Comparison of ENCODE assay signal across 8 cellular contexts in genomic region chr18:23689031-23689615, GRCh38. TPM values are rescaled to one million over a fixed set of nuclear protein-coding genes. Genes with fewer than 3 reads are reported as not detected.
A peak's percentile ranks its signal among the peaks of the same experiment; 100 is the strongest.
DNase-seq lines count a peak whose midpoint lies in the region; ATAC-seq, FAIRE-seq and TF ChIP-seq lines count a peak whose summit lies in the region.

A gene with protein sequence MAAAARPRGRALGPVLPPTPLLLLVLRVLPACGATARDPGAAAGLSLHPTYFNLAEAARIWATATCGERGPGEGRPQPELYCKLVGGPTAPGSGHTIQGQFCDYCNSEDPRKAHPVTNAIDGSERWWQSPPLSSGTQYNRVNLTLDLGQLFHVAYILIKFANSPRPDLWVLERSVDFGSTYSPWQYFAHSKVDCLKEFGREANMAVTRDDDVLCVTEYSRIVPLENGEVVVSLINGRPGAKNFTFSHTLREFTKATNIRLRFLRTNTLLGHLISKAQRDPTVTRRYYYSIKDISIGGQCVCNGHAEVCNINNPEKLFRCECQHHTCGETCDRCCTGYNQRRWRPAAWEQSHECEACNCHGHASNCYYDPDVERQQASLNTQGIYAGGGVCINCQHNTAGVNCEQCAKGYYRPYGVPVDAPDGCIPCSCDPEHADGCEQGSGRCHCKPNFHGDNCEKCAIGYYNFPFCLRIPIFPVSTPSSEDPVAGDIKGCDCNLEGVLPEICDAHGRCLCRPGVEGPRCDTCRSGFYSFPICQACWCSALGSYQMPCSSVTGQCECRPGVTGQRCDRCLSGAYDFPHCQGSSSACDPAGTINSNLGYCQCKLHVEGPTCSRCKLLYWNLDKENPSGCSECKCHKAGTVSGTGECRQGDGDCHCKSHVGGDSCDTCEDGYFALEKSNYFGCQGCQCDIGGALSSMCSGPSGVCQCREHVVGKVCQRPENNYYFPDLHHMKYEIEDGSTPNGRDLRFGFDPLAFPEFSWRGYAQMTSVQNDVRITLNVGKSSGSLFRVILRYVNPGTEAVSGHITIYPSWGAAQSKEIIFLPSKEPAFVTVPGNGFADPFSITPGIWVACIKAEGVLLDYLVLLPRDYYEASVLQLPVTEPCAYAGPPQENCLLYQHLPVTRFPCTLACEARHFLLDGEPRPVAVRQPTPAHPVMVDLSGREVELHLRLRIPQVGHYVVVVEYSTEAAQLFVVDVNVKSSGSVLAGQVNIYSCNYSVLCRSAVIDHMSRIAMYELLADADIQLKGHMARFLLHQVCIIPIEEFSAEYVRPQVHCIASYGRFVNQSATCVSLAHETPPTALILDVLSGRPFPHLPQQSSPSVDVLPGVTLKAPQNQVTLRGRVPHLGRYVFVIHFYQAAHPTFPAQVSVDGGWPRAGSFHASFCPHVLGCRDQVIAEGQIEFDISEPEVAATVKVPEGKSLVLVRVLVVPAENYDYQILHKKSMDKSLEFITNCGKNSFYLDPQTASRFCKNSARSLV (N-terminal part only) (plus strand): TSS chr18:23689453. CDS start chr18:23689684, 231 bp downstream.

- 0 to 1% (median 1%) methylated on average over 29 to 45 of the region's 45 CpGs for WGBS in small intestine, 3 donors

- H3K36me3 ChIP-seq in small intestine (ENCODE audit: control insufficient read depth in 2 of 2, insufficient read depth in 2 of 2, low read length in 2 of 2): no peaks in the 10 kb centered on the region

- TF ChIP-seq CTCF in D721Med (IDR thresholded peaks at IDR 0.05; ENCODE audit: insufficient read depth, missing control alignments): no peak

- DNase-seq in D721Med (ENCODE audit: insufficient read length, low spot score) (peak; percentile 58), HTR-8/SVneo (ENCODE audit: insufficient read length, low spot score) (peak; percentile 38), T-helper 1 cell (peak in 3 of 5 donors; percentile 12 to 13 (median 12)), T47D (ENCODE audit: low read depth in 1 of 2, low spot score in 1 of 2) (peak; percentile 66 to 86), inferior parietal cortex (ENCODE audit: extremely low spot score) (peak; percentile 11), small intestine (peak; percentile 65), GM12892 (ENCODE audit: insufficient read length) (no peak)

- no peak for ATAC-seq in GM21360 (IDR thresholded peaks at IDR 0.05; ENCODE audit: unreplicated experiment)

- H3K4me1 ChIP-seq in small intestine (ENCODE audit: control insufficient read depth in 2 of 2, insufficient read depth in 1 of 2, low read depth in 1 of 2, low read length in 1 of 2): no peaks in the 10 kb centered on the region

- FAIRE-seq in D721Med (lab: Jason Lieb, UNC): no peak
- FAIRE-seq in HTR-8/SVneo (lab: Jason Lieb, UNC): no peak
- FAIRE-seq in small intestine (lab: Jason Lieb, UNC): no peak
- FAIRE-seq in GM12892 (lab: Jason Lieb, UNC): no peak

- peaks cover 0 to 4% of the 10 kb centered on the region in 2 donors for H3K27me3 ChIP-seq in small intestine (ENCODE audit: control insufficient read depth in 2 of 2, insufficient read depth in 2 of 2, low read length in 2 of 2)

- H3K27ac ChIP-seq in small intestine (ENCODE audit: low read depth in 1 of 2, low read length in 1 of 2): no peak within 1 kb of the TSS

- no peaks in the 10 kb centered on the region for H3K9me3 ChIP-seq in small intestine (ENCODE audit: control insufficient read depth, low read depth)

- in situ Hi-C loops in T47D (cut with HindIII; ENCODE audit: low pct_unique_long_range_greater_than_20kb, low sequenced_read_pairs): no loop called here

- peak within 1 kb of the TSS; percentile 26 to 77 for H3K4me3 ChIP-seq in small intestine (ENCODE audit: low read depth in 1 of 2, low read length in 2 of 2)

- TF ChIP-seq POLR2A in GM12892 (IDR thresholded peaks at IDR 0.05; ENCODE audit: low read depth, low read length): no peak

RNA-seq across cellular contexts. Expression of the gene that starts here (rescaled TPM):
- polyA plus RNA-seq in small intestine: 10 to 100 TPM in 2 of 3 donors, 1 to 10 TPM in 1; 9.7 to 28.6 (median 15.4) TPM
- 0.08 TPM for polyA plus RNA-seq in GM12892 (2012; ENCODE audit: missing spikeins)
